ENCODE assay signal across 10 cellular contexts in genomic region chr1:34166191-34167090, GRCh38. TPM values are rescaled to one million over a fixed set of nuclear protein-coding genes. Genes with fewer than 3 reads are reported as not detected.
DNase-seq lines count a peak whose midpoint lies in the region; TF ChIP-seq lines count a peak whose summit lies in the region.
"Had no signal": no experiment of that assay in that cellular context is flagged by ENCODE, and none has a peak within 500 bp of the region (broad histone marks: within the 10 kb centered on the region; RNA-seq: fewer than 3 reads in every experiment).

No MANE protein-coding gene starts in this region.

- CTCF ChIA-PET in activated naive CD4-positive, alpha-beta T cell treated with anti-CD3 and anti-CD28 coated beads for 36 hours (lab: Charles Lee), result no interaction called here

- 2 to 4% (median 3%) methylated on average over 29 to 47 of the region's 47 CpGs for WGBS in stomach, 5 donors
- 4% methylated on average over 41 of the region's 47 CpGs for WGBS in prostate gland

- peaks cover 28% of the 10 kb centered on the region for H3K4me1 Mint-ChIP-seq in neural crest cell
- H3K4me1 Mint-ChIP-seq in activated naive CD4-positive, alpha-beta T cell treated with anti-CD3 and anti-CD28 coated beads for 36 hours (ENCODE audit: low read depth), result peaks cover 10% of the 10 kb centered on the region

- H3K4me1 ChIP-seq in BLaER1 (peaks cover 41% of the 10 kb centered on the region), stomach (peaks cover 32 to 49% (median 42%) of the 10 kb centered on the region in 4 donors), prostate gland (replicated peaks) (peaks cover 6% of the 10 kb centered on the region)

- peaks cover 72% of the 10 kb centered on the region for H3K27me3 ChIP-seq in BLaER1
- H3K27me3 ChIP-seq in stomach, result peaks cover 4 to 99% (median 60%) of the 10 kb centered on the region in 3 donors
- H3K27me3 ChIP-seq in prostate gland (replicated peaks; ENCODE audit: insufficient read depth), result peaks cover 26% of the 10 kb centered on the region

- TF ChIP-seq POLR2A in stomach (IDR thresholded peaks at IDR 0.05), result no peak
- no peak for TF ChIP-seq POLR2A in prostate gland (IDR thresholded peaks at IDR 0.05)

- H3K9me3 ChIP-seq in BLaER1 (no peaks in the 10 kb centered on the region), stomach (no peaks in the 10 kb centered on the region), prostate gland (no peaks in the 10 kb centered on the region)

- peaks cover 97% of the 10 kb centered on the region for H3K27me3 Mint-ChIP-seq in neural crest cell (ENCODE audit: low read depth)
- peaks cover 58% of the 10 kb centered on the region for H3K27me3 Mint-ChIP-seq in activated naive CD4-positive, alpha-beta T cell treated with anti-CD3 and anti-CD28 coated beads for 36 hours (ENCODE audit: low read depth)

- intact Hi-C loops in stomach (cut with DNase I; ENCODE audit: low total_unique reads) (no loop called here), prostate gland (cut with DNase I) (loop anchor here (10.0 kb wide), 1 partner anchor 422 kb away; no protein-coding TSS in a partner anchor)
- intact Hi-C loops in activated naive CD4-positive, alpha-beta T cell treated with anti-CD3 and anti-CD28 coated beads for 36 hours (cut with micrococcal nuclease), result loop anchor here (10.0 kb wide), 1 partner anchor 432 kb away; no protein-coding TSS in a partner anchor

- H3K4me3 Mint-ChIP-seq in neural crest cell, result peak overlapping the region; percentile 83
- no peak overlapping the region for H3K4me3 Mint-ChIP-seq in activated naive CD4-positive, alpha-beta T cell treated with anti-CD3 and anti-CD28 coated beads for 36 hours

- DNase-seq in NCI-H2227 treated with DMSO at 0.1 percent for 48 hours (lab: John Stamatoyannopoulos, UW) (peak; percentile 27), foreskin fibroblast (no peak), neural crest cell (ENCODE audit: low read depth, low spot score) (peak; percentile 3), OCI-M1 (lab: John Stamatoyannopoulos, UW) (no peak), stomach (no peak), prostate gland (ENCODE audit: low spot score) (no peak)
- DNase-seq in activated naive CD4-positive, alpha-beta T cell treated with anti-CD3 and anti-CD28 coated beads for 36 hours, result no peak
- DNase-seq: IMR-90 had no signal

- TF ChIP-seq EP300 in stomach (IDR thresholded peaks at IDR 0.05), result no peak

- H3K36me3 ChIP-seq in BLaER1 (no peaks in the 10 kb centered on the region), stomach (no peaks in the 10 kb centered on the region), prostate gland (no peaks in the 10 kb centered on the region)

- peaks cover 10% of the 10 kb centered on the region for H4K20me1 ChIP-seq in BLaER1

- peak overlapping the region; percentile 55; the same call in 1 of the 2 replicates for H3K9ac ChIP-seq in BLaER1

- no peaks in the 10 kb centered on the region for H3K9me3 Mint-ChIP-seq in neural crest cell
- H3K9me3 Mint-ChIP-seq in activated naive CD4-positive, alpha-beta T cell treated with anti-CD3 and anti-CD28 coated beads for 36 hours, result no peaks in the 10 kb centered on the region

- no peak overlapping the region; the same call in 1 of the 2 replicates for H3K27ac ChIP-seq in BLaER1
- no peak overlapping the region for H3K27ac ChIP-seq in stomach
- no peak overlapping the region for H3K27ac ChIP-seq in prostate gland

- H3K36me3 Mint-ChIP-seq in neural crest cell (ENCODE audit: low read depth), result peaks cover 2% of the 10 kb centered on the region
- no peaks in the 10 kb centered on the region for H3K36me3 Mint-ChIP-seq in activated naive CD4-positive, alpha-beta T cell treated with anti-CD3 and anti-CD28 coated beads for 36 hours (ENCODE audit: low read depth)

- H3K27ac Mint-ChIP-seq in neural crest cell (ENCODE audit: unreplicated experiment), result no peak overlapping the region
- no peak overlapping the region for H3K27ac Mint-ChIP-seq in activated naive CD4-positive, alpha-beta T cell treated with anti-CD3 and anti-CD28 coated beads for 36 hours

- peak overlapping the region; percentile 99 for H3K4me2 ChIP-seq in BLaER1

- TF ChIP-seq CTCF in foreskin fibroblast (IDR thresholded peaks at IDR 0.05; ENCODE audit: low read depth, low read length), result no peak
- no peak for TF ChIP-seq CTCF in neural crest cell (conservative IDR thresholded peaks at IDR 0.05)
- TF ChIP-seq CTCF in stomach (IDR thresholded peaks at IDR 0.05), result no peak
- TF ChIP-seq CTCF in prostate gland (IDR thresholded peaks at IDR 0.05), result no peak

- peak overlapping the region; percentile 64 for H3K4me3 ChIP-seq in BLaER1
- H3K4me3 ChIP-seq in foreskin fibroblast (ENCODE audit: low read depth in 1 of 2, low read length in 2 of 2), result peak overlapping the region; percentile 35 to 81
- H3K4me3 ChIP-seq in stomach, result peak overlapping the region in 2 of 4 donors; percentile 15 to 28
- no peak overlapping the region for H3K4me3 ChIP-seq in prostate gland

RNA-seq across cellular contexts. Expression of gene CSMD2, which starts 1.4 kb away (rescaled TPM):
- total RNA-seq in neural crest cell, result 0.40 and 0.45 TPM in 2 replicates
- 1 to 10 TPM in 1 of 5 donors, under 1 TPM in 3, not detected in 1; 0.37 to 3.5 (median 0.44) TPM for total RNA-seq in stomach
- under 1 TPM; 0.10 to 0.25 (median 0.15) TPM for polyA plus RNA-seq in stomach
- 1 to 10 TPM in 1 of 2 donors, under 1 TPM in 1; 0.14 to 5.5 TPM for total RNA-seq in prostate gland
- total RNA-seq in activated naive CD4-positive, alpha-beta T cell treated with anti-CD3 and anti-CD28 coated beads for 36 hours, result not detected

RNA-seq across cellular contexts. Expression of gene C1orf94, which starts 10.3 kb away (rescaled TPM):
- not detected in 2 replicates for total RNA-seq in neural crest cell
- not detected for total RNA-seq in stomach
- not detected for polyA plus RNA-seq in stomach
- 1 to 10 TPM in 1 of 2 donors, not detected in 1; 2.3 TPM for total RNA-seq in prostate gland
- total RNA-seq in activated naive CD4-positive, alpha-beta T cell treated with anti-CD3 and anti-CD28 coated beads for 36 hours, result not detected
- total RNA-seq: IMR-90, left lobe of liver had no signal
- polyA plus RNA-seq: IMR-90 had no signal

Comparison
In these comparisons a context has a peak if more than half of its experiments do, and no peak if none do; other contexts are left out.
1. H3K4me3 ChIP-seq: peak in BLaER1 (single experiment) and foreskin fibroblast (2 of 2); none in prostate gland (0 of 2).
2. DNase-seq: peak in NCI-H2227 treated with DMSO at 0.1 percent for 48 hours (single experiment) and neural crest cell (single experiment); none in foreskin fibroblast (0 of 2), OCI-M1 (single experiment), stomach (single experiment), prostate gland (single experiment) and activated naive CD4-positive, alpha-beta T cell treated with anti-CD3 and anti-CD28 coated beads for 36 hours (single experiment).